Comparison of ENCODE assay signal across 1 cellular context in genomic region chr12:122966743-122967058, GRCh38.
TF ChIP-seq lines count a peak whose summit lies in the region.

No MANE protein-coding gene starts in this region.

TF ChIP-seq in IMR-90, 13 proteins besides CTCF, POLR2A, EP300 and RAD21 (continued from another document):
- TF ChIP-seq RCOR1 (IDR thresholded peaks at IDR 0.05; ENCODE audit: insufficient replicate concordance, low read length) (no peak), MXI1 (IDR thresholded peaks at IDR 0.05; ENCODE audit: borderline replicate concordance, low read depth, low read length) (no peak), MAZ (IDR thresholded peaks at IDR 0.05; ENCODE audit: borderline replicate concordance, low read depth, low read length) (no peak), CHD1 (IDR thresholded peaks at IDR 0.05; ENCODE audit: low read depth, low read length) (no peak)
